Comparison of ENCODE assay signal across 26 cellular contexts in genomic region chr2:156489750-156490466, GRCh38. TPM values are rescaled to one million over a fixed set of nuclear protein-coding genes. Genes with fewer than 3 reads are reported as not detected.
DNase-seq lines count a peak whose midpoint lies in the region; ATAC-seq, FAIRE-seq and TF ChIP-seq lines count a peak whose summit lies in the region.
"Had no signal": no experiment of that assay in that cellular context is flagged by ENCODE, and none has a peak within 500 bp of the region (broad histone marks: within the 10 kb centered on the region; RNA-seq: fewer than 3 reads in every experiment).

No MANE protein-coding gene starts in this region.

- H3K27ac ChIP-seq in HepG2 (ENCODE audit: extremely low read length, insufficient read depth, low read length): no peak overlapping the region
- no peak overlapping the region for H3K27ac ChIP-seq in right lobe of liver
- H3K27ac ChIP-seq in gastrocnemius medialis: no peak overlapping the region
- H3K27ac ChIP-seq: epithelial cell of prostate, sigmoid colon, thoracic aorta had no signal

- intact Hi-C loops in HepG2 (cut with micrococcal nuclease; ENCODE audit: unreplicated experiment) (no loop called here), right lobe of liver (cut with DNase I) (no loop called here), gastrocnemius medialis (cut with DNase I; ENCODE audit: low total_unique reads) (no loop called here)

- peaks cover under 1% of the 10 kb centered on the region for H3K36me3 Mint-ChIP-seq in T-helper 2 cell treated with Interferon-gamma antibody and Interleukin-4, amounts not matched to agents 5 μg/mL and 100 μg/mL, for 36 hours (ENCODE audit: low read depth)

- DNase-seq in HepG2 (ENCODE audit: low spot score): no peak
- no peak for DNase-seq in right lobe of liver
- no peak for DNase-seq in T-helper 2 cell treated with Interferon-gamma antibody and Interleukin-4, amounts not matched to agents 5 μg/mL and 100 μg/mL, for 36 hours (ENCODE audit: low spot score)
- no peak for DNase-seq in stimulated activated naive CD8-positive, alpha-beta T cell treated with anti-CD3 and anti-CD28 coated beads, Interleukin-15, amount 100 ng/mL, for 72 hours
- no peak for DNase-seq in gastrocnemius medialis
- DNase-seq: activated CD8-positive, alpha-beta memory T cell treated with anti-CD3 and anti-CD28 coated beads, Interleukin-2, amount 50 U/mL, for 4 hours; activated gamma-delta T cell; DMS79; effector CD4-positive, alpha-beta T cell; GF-D8; H9; mesendoderm; NCI-H1105 treated with DMSO at 0.1 percent for 48 hours; NCI-H1930; NCI-H526 treated with DMSO at 0.1 percent for 48 hours; sigmoid colon; stimulated activated CD4-positive, alpha-beta T cell treated with anti-CD3 and anti-CD28 coated beads, Interleukin-4, amount 100 ng/mL, for 4 hours; stimulated activated naive B cell treated with anti-CD40 and anti-IgM and Interleukin-4, amounts not matched to agents 10 μg/mL and 1 μg/mL and 100 μg/mL, for 72 hours had no signal

- TF ChIP-seq POLR2A in HepG2 (IDR thresholded peaks at IDR 0.05; ENCODE audit: insufficient read depth in 1 of 2, low read depth in 2 of 2, low read length in 2 of 2): no peak
- no peak for TF ChIP-seq POLR2A in right lobe of liver (IDR thresholded peaks at IDR 0.05)
- TF ChIP-seq POLR2A in gastrocnemius medialis (IDR thresholded peaks at IDR 0.05): no peak

- H3K27me3 Mint-ChIP-seq in T-helper 2 cell treated with Interferon-gamma antibody and Interleukin-4, amounts not matched to agents 5 μg/mL and 100 μg/mL, for 36 hours (ENCODE audit: low read depth): no peaks in the 10 kb centered on the region
- no peaks in the 10 kb centered on the region for H3K27me3 Mint-ChIP-seq in stimulated activated naive CD8-positive, alpha-beta T cell treated with anti-CD3 and anti-CD28 coated beads, Interleukin-15, amount 100 ng/mL, for 72 hours
- H3K27me3 Mint-ChIP-seq: stimulated activated naive B cell treated with anti-CD40 and anti-IgM and Interleukin-4, amounts not matched to agents 10 μg/mL and 1 μg/mL and 100 μg/mL, for 72 hours had no signal

- no peaks in the 10 kb centered on the region for H3K79me2 ChIP-seq in HepG2 (ENCODE audit: insufficient read depth, low read length)

- H3K4me3 ChIP-seq in HepG2 (replicated peaks in 1 of 3; ENCODE audit: insufficient read depth in 1 of 3, low read depth in 2 of 3, low read length in 3 of 3) (no peak overlapping the region), right lobe of liver (no peak overlapping the region), gastrocnemius medialis (no peak overlapping the region)
- H3K4me3 ChIP-seq: prostate gland, sigmoid colon, thoracic aorta had no signal

- H3K27me3 ChIP-seq in HepG2 (ENCODE audit: control insufficient read depth in 1 of 2, insufficient read depth in 2 of 2, low read length in 2 of 2): no peaks in the 10 kb centered on the region
- no peaks in the 10 kb centered on the region for H3K27me3 ChIP-seq in right lobe of liver
- H3K27me3 ChIP-seq in gastrocnemius medialis: no peaks in the 10 kb centered on the region
- H3K27me3 ChIP-seq: sigmoid colon had no signal

- TF ChIP-seq EP300 in HepG2 (IDR thresholded peaks at IDR 0.05; ENCODE audit: low read depth in 2 of 2, low read length in 2 of 2) (no peak), HepG2 (CRISPR knock-in tag; IDR thresholded peaks at IDR 0.05; ENCODE audit: borderline replicate concordance) (no peak)

- BruUV-seq in HepG2 (replicated peaks; lab: Mats Ljungman, UMichigan): no TSS peak

- H3K4me1 Mint-ChIP-seq in T-helper 2 cell treated with Interferon-gamma antibody and Interleukin-4, amounts not matched to agents 5 μg/mL and 100 μg/mL, for 36 hours (ENCODE audit: low read depth): peaks cover 28% of the 10 kb centered on the region
- H3K4me1 Mint-ChIP-seq in stimulated activated naive CD8-positive, alpha-beta T cell treated with anti-CD3 and anti-CD28 coated beads, Interleukin-15, amount 100 ng/mL, for 72 hours: peaks cover 54% of the 10 kb centered on the region

- no peak for TF ChIP-seq RAD21 in HepG2 (CRISPR knock-in tag; IDR thresholded peaks at IDR 0.05)

- H3K9me3 ChIP-seq in HepG2 (ENCODE audit: low read length) (no peaks in the 10 kb centered on the region), right lobe of liver (no peaks in the 10 kb centered on the region), gastrocnemius medialis (no peaks in the 10 kb centered on the region)
- H3K9me3 ChIP-seq: prostate gland, sigmoid colon, thoracic aorta had no signal

- no peaks in the 10 kb centered on the region for H3K36me3 ChIP-seq in HepG2 (replicated peaks in 1 of 2; ENCODE audit: control insufficient read depth in 1 of 2, insufficient read depth in 2 of 2, low read length in 2 of 2)
- no peaks in the 10 kb centered on the region for H3K36me3 ChIP-seq in right lobe of liver
- H3K36me3 ChIP-seq in gastrocnemius medialis: no peaks in the 10 kb centered on the region
- H3K36me3 ChIP-seq: prostate gland, sigmoid colon, thoracic aorta had no signal

- H2AFZ ChIP-seq in HepG2 (ENCODE audit: low read length): no peak overlapping the region

- ATAC-seq in HepG2: no peak
- no peak for ATAC-seq in right lobe of liver
- peak; percentile 78 for ATAC-seq in stimulated activated naive CD8-positive, alpha-beta T cell treated with anti-CD3 and anti-CD28 coated beads, Interleukin-15, amount 100 ng/mL, for 72 hours
- ATAC-seq in gastrocnemius medialis: no peak
- ATAC-seq in GM18511 (IDR thresholded peaks at IDR 0.05; ENCODE audit: unreplicated experiment): no peak
- ATAC-seq: stimulated activated naive B cell treated with anti-CD40 and anti-IgM and Interleukin-4, amounts not matched to agents 10 μg/mL and 1 μg/mL and 100 μg/mL, for 72 hours had no signal

- WGBS in HepG2 (ENCODE audit: low lambda C conversion rate): 30% methylated on average over 5 of the region's 6 CpGs
- 78% methylated on average over 5 of the region's 6 CpGs for WGBS in right lobe of liver (ENCODE audit: insufficient coverage, low coverage, low lambda C conversion rate, missing lambda C conversion rate)

- no peak for TF ChIP-seq CTCF in HepG2 (CRISPR knock-in tag; IDR thresholded peaks at IDR 0.05)
- no peak for TF ChIP-seq CTCF in right lobe of liver (IDR thresholded peaks at IDR 0.05)
- no peak for TF ChIP-seq CTCF in gastrocnemius medialis (IDR thresholded peaks at IDR 0.05 in 4 of 5, conservative IDR thresholded peaks at IDR 0.05 in 1 of 5)

- FAIRE-seq in HepG2 (lab: Jason Lieb, UNC) (no peak), endometrium (lab: Jason Lieb, UNC) (peak; percentile 84)
- FAIRE-seq: bronchial epithelial cell, urothelium cell line had no signal

- H3K9me3 Mint-ChIP-seq in T-helper 2 cell treated with Interferon-gamma antibody and Interleukin-4, amounts not matched to agents 5 μg/mL and 100 μg/mL, for 36 hours: no peaks in the 10 kb centered on the region
- no peaks in the 10 kb centered on the region for H3K9me3 Mint-ChIP-seq in stimulated activated naive CD8-positive, alpha-beta T cell treated with anti-CD3 and anti-CD28 coated beads, Interleukin-15, amount 100 ng/mL, for 72 hours
- H3K9me3 Mint-ChIP-seq: CD14-positive monocyte; H9; stimulated activated naive B cell treated with anti-CD40 and anti-IgM and Interleukin-4, amounts not matched to agents 10 μg/mL and 1 μg/mL and 100 μg/mL, for 72 hours had no signal

- in situ Hi-C loops in HepG2 (cut with HindIII; ENCODE audit: extremely low pct_ligation_motif_present, low pct_unique_long_range_greater_than_20kb): no loop called here
- in situ Hi-C loops in gastrocnemius medialis (cut with MboI; ENCODE audit: low sequenced_read_pairs in 4 of 4): no loop called here

- no peak overlapping the region for H3K9ac ChIP-seq in HepG2 (ENCODE audit: insufficient read depth, low read depth, low read length)

- H3K4me1 ChIP-seq in HepG2 (ENCODE audit: insufficient read depth, low read length) (no peaks in the 10 kb centered on the region), right lobe of liver (no peaks in the 10 kb centered on the region), gastrocnemius medialis (peaks cover 4 to 9% of the 10 kb centered on the region in 2 donors)
- H3K4me1 ChIP-seq: prostate gland had no signal

- POLR2A ChIA-PET in HepG2 (lab: Yijun Ruan, JAX): no interaction called here

- H3K27ac Mint-ChIP-seq in T-helper 2 cell treated with Interferon-gamma antibody and Interleukin-4, amounts not matched to agents 5 μg/mL and 100 μg/mL, for 36 hours: peak overlapping the region; percentile 42
- H3K27ac Mint-ChIP-seq in stimulated activated naive CD8-positive, alpha-beta T cell treated with anti-CD3 and anti-CD28 coated beads, Interleukin-15, amount 100 ng/mL, for 72 hours: peak overlapping the region; percentile 88 to 91
- H3K27ac Mint-ChIP-seq: stimulated activated naive B cell treated with anti-CD40 and anti-IgM and Interleukin-4, amounts not matched to agents 10 μg/mL and 1 μg/mL and 100 μg/mL, for 72 hours had no signal

- no peak overlapping the region for H3K4me2 ChIP-seq in HepG2 (ENCODE audit: low read depth, low read length)

- H4K20me1 ChIP-seq in HepG2 (ENCODE audit: insufficient read depth, low read length): no peaks in the 10 kb centered on the region

- CTCF ChIA-PET in HepG2 (lab: Yijun Ruan, JAX; ENCODE audit: low intra/inter-chr PET ratio, low total read pairs): no interaction called here

- peak overlapping the region; percentile 28 for H3K4me3 Mint-ChIP-seq in T-helper 2 cell treated with Interferon-gamma antibody and Interleukin-4, amounts not matched to agents 5 μg/mL and 100 μg/mL, for 36 hours
- peak overlapping the region; percentile 43 to 81 for H3K4me3 Mint-ChIP-seq in stimulated activated naive CD8-positive, alpha-beta T cell treated with anti-CD3 and anti-CD28 coated beads, Interleukin-15, amount 100 ng/mL, for 72 hours
- H3K4me3 Mint-ChIP-seq: CD14-positive monocyte; H9; stimulated activated naive B cell treated with anti-CD40 and anti-IgM and Interleukin-4, amounts not matched to agents 10 μg/mL and 1 μg/mL and 100 μg/mL, for 72 hours had no signal

RNA-seq across cellular contexts. Expression of gene GPD2, which starts 53.7 kb away (rescaled TPM):
- total RNA-seq in HepG2 (2016; rRNA removed; fragmentation: Illumina TruSeq; extraction: Trizol) (0.65 TPM in 1 of 2 replicates, not detected in the other), right lobe of liver (1 to 10 TPM; 3.2 to 8.8 (median 4.8) TPM), gastrocnemius medialis (10 to 100 TPM; 39.2 to 69.7 (median 64.1) TPM)
- not detected in 2 replicates for total RNA-seq in HepG2 (2016; cell fraction: cytosol; rRNA removed; fragmentation: Illumina TruSeq; extraction: Trizol; ENCODE audit: low read depth)
- total RNA-seq in HepG2 (2016; cell fraction: insoluble cytoplasmic fraction; rRNA removed; fragmentation: Illumina TruSeq; extraction: Trizol): not detected in 2 replicates
- not detected in 2 replicates for total RNA-seq in HepG2 (2016; cell fraction: membrane; rRNA removed; fragmentation: Illumina TruSeq; extraction: Trizol)
- total RNA-seq in HepG2 (2016; cell fraction: nucleus; rRNA removed; fragmentation: Illumina TruSeq; extraction: Trizol): not detected in 2 replicates
- not detected in 2 replicates for polyA plus RNA-seq in HepG2 (2011; rRNA removed)
- not detected in 2 replicates for polyA plus RNA-seq in HepG2 (2011; cell fraction: cytosol; rRNA removed)
- not detected in 2 replicates for polyA plus RNA-seq in HepG2 (2011; cell fraction: nucleus; rRNA removed)
- polyA plus RNA-seq in HepG2 (2012): not detected in 2 replicates
- polyA plus RNA-seq in HepG2 (2016; cell fraction: cytosol; fragmentation: Illumina TruSeq; extraction: Trizol; ENCODE audit: low read depth): not detected in 2 replicates
- polyA plus RNA-seq in HepG2 (2016; cell fraction: insoluble cytoplasmic fraction; fragmentation: Illumina TruSeq; extraction: Trizol; ENCODE audit: low read depth): not detected in 2 replicates
- polyA plus RNA-seq in HepG2 (2016; cell fraction: membrane; fragmentation: Illumina TruSeq; extraction: Trizol; ENCODE audit: low read depth): not detected in 2 replicates
- not detected in 2 replicates for polyA plus RNA-seq in HepG2 (2016; cell fraction: nucleus; fragmentation: Illumina TruSeq; extraction: Trizol; ENCODE audit: insufficient read depth, low read depth)
- polyA minus RNA-seq in HepG2 (2011; rRNA and poly(A)+ RNA removed; ENCODE audit: low replicate concordance): 64.3 TPM in 1 of 2 replicates, not detected in the other
- polyA minus RNA-seq in HepG2 (2011; cell fraction: cytosol; rRNA and poly(A)+ RNA removed): 0.30 and 0.35 TPM in 2 replicates
- polyA minus RNA-seq in HepG2 (2011; cell fraction: nucleus; rRNA and poly(A)+ RNA removed): 0.12 and 0.26 TPM in 2 replicates

Comparison
In these comparisons a context has a peak if more than half of its experiments do, and no peak if none do; other contexts are left out.
1. RNA of gene GPD2, which starts 53.7 kb away (total RNA-seq): 39.2 to 69.7 TPM in gastrocnemius medialis; 3.2 to 8.8 TPM in right lobe of liver and 0.65 TPM in HepG2; every median in the first group is over 4 times any median in the second.